In genomic region chr7:150586778-150587152, GRCh38 we compare ENCODE assay signal across 15 cellular contexts. TPM values are rescaled to one million over a fixed set of nuclear protein-coding genes. Genes with fewer than 3 reads are reported as not detected.
DNase-seq lines count a peak whose midpoint lies in the region; ATAC-seq and TF ChIP-seq lines count a peak whose summit lies in the region.
"Had no signal": no experiment of that assay in that cellular context is flagged by ENCODE, and none has a peak within 500 bp of the region (broad histone marks: within the 10 kb centered on the region; RNA-seq: fewer than 3 reads in every experiment).

No MANE protein-coding gene starts in this region.

- no peak overlapping the region for H3K4me3 ChIP-seq in cardiac fibroblast (replicated peaks in 1 of 2; ENCODE audit: low read depth in 2 of 2, low read length in 2 of 2)
- H3K4me3 ChIP-seq in thoracic aorta = no peak overlapping the region
- H3K4me3 ChIP-seq: hepatocyte had no signal

- ATAC-seq in thoracic aorta (ENCODE audit: insufficient number of reproducible peaks, low FRiP score, low read depth) = peak; percentile 75

- H3K36me3 ChIP-seq in thoracic aorta = no peaks in the 10 kb centered on the region

- H3K4me1 Mint-ChIP-seq in activated T-cell treated with anti-CD3 and anti-CD28 coated beads, Interleukin-2, amount 50 U/mL, for 24 hours (ENCODE audit: low read depth) = peaks cover 53% of the 10 kb centered on the region
- H3K4me1 Mint-ChIP-seq: nephron progenitor cell had no signal

- H3K36me3 Mint-ChIP-seq in activated T-cell treated with anti-CD3 and anti-CD28 coated beads, Interleukin-2, amount 50 U/mL, for 24 hours (ENCODE audit: low read depth) = peaks cover 18% of the 10 kb centered on the region

- H3K9me3 ChIP-seq in thoracic aorta = no peaks in the 10 kb centered on the region

- H3K27me3 ChIP-seq in thoracic aorta (replicated peaks; ENCODE audit: insufficient read depth) = no peaks in the 10 kb centered on the region
- H3K27me3 ChIP-seq: hepatocyte had no signal

- no peak for TF ChIP-seq CTCF in cardiac fibroblast (IDR thresholded peaks at IDR 0.05; ENCODE audit: low read depth, low read length)
- no peak for TF ChIP-seq CTCF in thoracic aorta (IDR thresholded peaks at IDR 0.05)

- peak overlapping the region; percentile 26 for H3K4me3 Mint-ChIP-seq in activated T-cell treated with anti-CD3 and anti-CD28 coated beads, Interleukin-2, amount 50 U/mL, for 24 hours
- H3K4me3 Mint-ChIP-seq: nephron progenitor cell had no signal

- H3K27me3 Mint-ChIP-seq in activated T-cell treated with anti-CD3 and anti-CD28 coated beads, Interleukin-2, amount 50 U/mL, for 24 hours = no peaks in the 10 kb centered on the region

- H3K27ac Mint-ChIP-seq in activated T-cell treated with anti-CD3 and anti-CD28 coated beads, Interleukin-2, amount 50 U/mL, for 24 hours = peak overlapping the region; percentile 72
- H3K27ac Mint-ChIP-seq: nephron progenitor cell had no signal

- H3K4me1 ChIP-seq in thoracic aorta (ENCODE audit: control insufficient read depth in 1 of 2, low read depth in 2 of 2) = no peaks in the 10 kb centered on the region

- H3K27ac ChIP-seq in thoracic aorta = no peak overlapping the region
- H3K27ac ChIP-seq: hepatocyte had no signal

- no peak for DNase-seq in activated T-cell treated with anti-CD3 and anti-CD28 coated beads, Interleukin-2, amount 50 U/mL, for 24 hours
- no peak for DNase-seq in activated T-cell treated with anti-CD3 and anti-CD28 coated beads, Interleukin-2, amount 50 U/mL, for 1 hour
- DNase-seq in cardiac fibroblast (ENCODE audit: low read depth in 2 of 2) (peak; percentile 2 to 32), lung microvascular endothelial cell (ENCODE audit: low read depth in 2 of 2) (peak; percentile 94 to 95), thoracic aorta (ENCODE audit: low spot score) (no peak), NCI-H1436 (lab: John Stamatoyannopoulos, UW) (no peak)
- DNase-seq in effector CD8-positive, alpha-beta T cell (lab: John Stamatoyannopoulos, UW) = no peak
- no peak for DNase-seq in activated CD4-positive, CD25-positive, alpha-beta regulatory T cell (lab: John Stamatoyannopoulos, UW)
- DNase-seq: activated CD8-positive, alpha-beta memory T cell treated with anti-CD3 and anti-CD28 coated beads for 24 hours; NCI-H2171 treated with DMSO at 0.1 percent for 48 hours; nephron progenitor cell; stimulated activated CD4-positive, alpha-beta T cell treated with anti-CD3 and anti-CD28 coated beads, Interleukin-4, amount 100 ng/mL, for 24 hours had no signal

- peaks cover 37% of the 10 kb centered on the region for H3K9me3 Mint-ChIP-seq in activated T-cell treated with anti-CD3 and anti-CD28 coated beads, Interleukin-2, amount 50 U/mL, for 24 hours

RNA-seq across cellular contexts. Expression of gene GIMAP4, which starts 19.6 kb away (rescaled TPM):
- 166 and 197 TPM in 2 replicates for total RNA-seq in lung microvascular endothelial cell
- 10 to 100 TPM; 12.3 to 29.3 TPM for total RNA-seq in thoracic aorta
- total RNA-seq: chondrocyte, HT1080 had no signal

RNA-seq across cellular contexts. Expression of gene GIMAP6, which starts 45.4 kb away (rescaled TPM):
- total RNA-seq in lung microvascular endothelial cell (159 and 175 TPM in 2 replicates), thoracic aorta (10 to 100 TPM; 20.3 to 41.1 TPM)
- total RNA-seq: chondrocyte had no signal

Comparison
In these comparisons a context has a peak if more than half of its experiments do, and no peak if none do; other contexts are left out.
1. DNase-seq: peak in cardiac fibroblast (2 of 2) and lung microvascular endothelial cell (2 of 2); none in activated T-cell treated with anti-CD3 and anti-CD28 coated beads, Interleukin-2, amount 50 U/mL, for 24 hours (single experiment), activated T-cell treated with anti-CD3 and anti-CD28 coated beads, Interleukin-2, amount 50 U/mL, for 1 hour (single experiment), thoracic aorta (single experiment), NCI-H1436 (single experiment), effector CD8-positive, alpha-beta T cell (single experiment) and activated CD4-positive, CD25-positive, alpha-beta regulatory T cell (0 of 4).